Comparison of ENCODE assay signal across 1 cellular context in the genomic region with DNA sequence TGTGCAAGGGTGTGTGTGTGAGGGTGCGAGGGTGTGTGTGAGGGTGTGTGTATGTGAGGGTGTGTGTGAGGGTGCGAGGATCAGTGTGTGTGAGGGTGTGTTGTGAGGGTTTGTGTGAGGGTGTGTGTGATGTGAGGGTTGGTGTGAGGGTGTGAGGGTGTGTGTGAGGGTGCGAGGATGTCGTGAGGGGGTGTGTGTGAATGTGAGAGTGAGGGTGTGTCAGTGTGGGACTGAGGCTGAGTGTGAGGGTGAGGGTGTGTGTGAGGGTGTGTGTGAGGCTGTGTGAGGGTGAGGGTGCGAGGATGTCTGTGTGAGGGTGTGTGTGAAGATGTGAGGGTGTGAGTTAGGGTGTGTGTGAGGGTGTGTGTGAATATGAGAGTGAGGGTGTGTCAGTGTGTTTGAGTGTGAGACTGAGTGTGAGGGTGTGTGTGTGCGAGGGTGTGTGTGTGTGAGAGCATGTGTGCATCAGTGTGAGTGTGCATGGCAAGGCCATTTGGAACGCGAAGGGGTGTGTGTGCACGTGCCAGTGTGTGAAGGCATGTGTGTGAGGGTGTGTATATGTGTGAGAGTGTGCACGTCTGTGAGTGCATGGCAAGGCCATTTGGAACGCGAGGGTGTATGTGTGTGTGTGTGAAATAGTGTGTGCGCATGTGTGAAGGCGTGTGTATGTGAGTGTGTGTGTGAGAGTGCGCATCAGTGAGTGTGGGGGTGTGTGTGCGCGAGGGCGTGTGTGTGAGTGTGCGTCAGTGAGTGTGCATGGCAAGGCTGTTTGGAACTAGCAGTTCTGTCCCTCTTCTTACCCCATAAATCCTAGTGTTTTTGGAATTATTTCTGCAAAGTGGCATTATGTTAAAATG.
TF ChIP-seq lines count a peak whose summit lies in the region.

No MANE protein-coding gene starts in this region.

TF ChIP-seq in H1, 55 proteins besides CTCF, POLR2A, EP300 and RAD21:
- TF ChIP-seq CBX5 (IDR thresholded peaks at IDR 0.05; ENCODE audit: low read depth, low read length) (no peak), EGR1 (IDR thresholded peaks at IDR 0.05; ENCODE audit: borderline replicate concordance, low read depth, low read length) (no peak)
TF ChIP-seq in H1: peak in this region for 0.
